Comparison of ENCODE assay signal across 18 cellular contexts in the genomic region with DNA sequence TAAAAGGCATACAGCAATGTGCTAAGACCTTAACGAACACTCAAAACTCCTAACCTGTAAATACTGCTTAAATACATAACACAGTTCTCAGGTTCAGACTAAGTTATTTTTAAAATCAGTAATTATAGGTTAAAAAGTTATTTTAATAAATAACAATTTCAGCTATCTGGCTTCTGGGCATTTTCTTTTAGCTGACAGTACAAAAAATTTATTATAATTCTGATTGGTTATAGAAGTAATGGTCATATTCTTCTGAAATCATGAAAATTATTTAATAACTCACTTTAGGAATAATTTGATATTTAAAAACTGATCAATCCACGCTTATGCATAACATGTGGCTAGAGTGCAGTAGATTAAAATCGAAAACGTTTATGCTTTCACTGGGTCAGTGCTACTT. TPM values are rescaled to one million over a fixed set of nuclear protein-coding genes. Genes with fewer than 3 reads are reported as not detected.
A peak's percentile ranks its signal among the peaks of the same experiment; 100 is the strongest.
DNase-seq lines count a peak whose midpoint lies in the region; ATAC-seq, FAIRE-seq and TF ChIP-seq lines count a peak whose summit lies in the region.
"Had no signal": no experiment of that assay in that cellular context is flagged by ENCODE, and none has a peak within 500 bp of the region (broad histone marks: within the 10 kb centered on the region; RNA-seq: fewer than 3 reads in every experiment).

No MANE protein-coding gene starts in this region.

- no peak overlapping the region for H3K14ac ChIP-seq in neuronal stem cell (ENCODE audit: low read length)

- H4K8ac ChIP-seq in neuronal stem cell (ENCODE audit: low read depth, low read length): no peak overlapping the region

- in situ Hi-C loops in SK-MEL-5 (cut with HindIII; ENCODE audit: low pct_unique_long_range_greater_than_20kb, low sequenced_read_pairs): no loop called here

- FAIRE-seq in kidney (lab: Jason Lieb, UNC): no peak
- FAIRE-seq: HepG2, HTR-8/SVneo had no signal

- no peaks in the 10 kb centered on the region for H3K79me1 ChIP-seq in neuronal stem cell (ENCODE audit: low read depth, low read length)

- no peak overlapping the region for H3K4ac ChIP-seq in neuronal stem cell (ENCODE audit: low read length)

- DNase-seq in DND-41 (no peak), Karpas-422 (no peak), SK-MEL-5 (ENCODE audit: low read depth, low spot score) (peak; percentile 9), neuronal stem cell (ENCODE audit: low spot score) (no peak), kidney (no peak)
- DNase-seq in stimulated activated naive CD8-positive, alpha-beta T cell treated with anti-CD3 and anti-CD28 coated beads, Interleukin-15, Interleukin-2, amounts not matched to agents 100 U/mL and 50 U/mL, for 24 hours: no peak
- no peak for DNase-seq in activated naive CD4-positive, alpha-beta T cell treated with anti-CD3 and anti-CD28 coated beads, Interleukin-2, amount 50 U/mL, for 72 hours (ENCODE audit: low spot score in 2 of 2)
- DNase-seq in activated CD8-positive, alpha-beta T cell treated with anti-CD3 and anti-CD28 coated beads for 36 hours: no peak
- DNase-seq: 8988T; AML-193; CD4-positive, CD25-positive, alpha-beta regulatory T cell; DMS53; GM23248; H7 had no signal

- no peak overlapping the region for H3K23ac ChIP-seq in neuronal stem cell (ENCODE audit: low read depth, low read length, poor library complexity)

- peak overlapping the region; percentile 80; the same call in 1 of the 2 replicates for H3K27ac ChIP-seq in DND-41 (ENCODE audit: low read length)
- H3K27ac ChIP-seq in Karpas-422 (ENCODE audit: low read length): peak overlapping the region; percentile 96
- no peak overlapping the region for H3K27ac ChIP-seq in neuronal stem cell (replicated peaks; ENCODE audit: low read length)
- no peak overlapping the region for H3K27ac ChIP-seq in kidney (ENCODE audit: low read depth in 2 of 2, low read length in 2 of 2)
- H3K27ac ChIP-seq: GM23248 had no signal

- no peaks in the 10 kb centered on the region for H3K9me2 ChIP-seq in Karpas-422 (replicated peaks; ENCODE audit: insufficient read depth, low read length)

- peaks cover 4 to 9% of the 10 kb centered on the region in 2 donors for H3K9me3 Mint-ChIP-seq in activated naive CD4-positive, alpha-beta T cell treated with anti-CD3 and anti-CD28 coated beads, Interleukin-2, amount 50 U/mL, for 72 hours
- no peaks in the 10 kb centered on the region for H3K9me3 Mint-ChIP-seq in activated CD8-positive, alpha-beta T cell treated with anti-CD3 and anti-CD28 coated beads for 36 hours

- no peaks in the 10 kb centered on the region for H3K27me3 Mint-ChIP-seq in activated CD8-positive, alpha-beta T cell treated with anti-CD3 and anti-CD28 coated beads for 36 hours
- H3K27me3 Mint-ChIP-seq: CD4-positive, CD25-positive, alpha-beta regulatory T cell had no signal

- TF ChIP-seq CTCF in DND-41 (IDR thresholded peaks at IDR 0.05; ENCODE audit: borderline replicate concordance, extremely low read depth, low read length, poor library complexity, severe bottlenecking): no peak
- TF ChIP-seq CTCF in kidney (IDR thresholded peaks at IDR 0.05; ENCODE audit: borderline replicate concordance, extremely low read depth, insufficient read depth): no peak
- no peak for TF ChIP-seq CTCF in activated CD8-positive, alpha-beta T cell treated with anti-CD3 and anti-CD28 coated beads for 36 hours (IDR thresholded peaks at IDR 0.05)

- no peak overlapping the region for H3K18ac ChIP-seq in neuronal stem cell (ENCODE audit: low read length)

- POLR2A ChIA-PET in activated CD8-positive, alpha-beta T cell treated with anti-CD3 and anti-CD28 coated beads for 36 hours (lab: Charles Lee): no interaction called here

- H3K27ac Mint-ChIP-seq in activated naive CD4-positive, alpha-beta T cell treated with anti-CD3 and anti-CD28 coated beads, Interleukin-2, amount 50 U/mL, for 72 hours: no peak overlapping the region
- H3K27ac Mint-ChIP-seq in activated CD8-positive, alpha-beta T cell treated with anti-CD3 and anti-CD28 coated beads for 36 hours: no peak overlapping the region
- H3K27ac Mint-ChIP-seq: CD4-positive, CD25-positive, alpha-beta regulatory T cell had no signal

- H3K4me3 ChIP-seq in DND-41 (ENCODE audit: low read depth in 1 of 2, low read length in 2 of 2) (no peak overlapping the region), Karpas-422 (ENCODE audit: low read length) (peak overlapping the region; percentile 50), neuronal stem cell (ENCODE audit: low read length in 2 of 2) (no peak overlapping the region), kidney (ENCODE audit: low read length in 2 of 2) (no peak overlapping the region)
- H3K4me3 ChIP-seq: BLaER1 treated with 17β-estradiol and CSF1 and Interleukin-3, amounts not matched to agents 10 nM and 100 nM; GM23248 had no signal

- peaks cover 19% of the 10 kb centered on the region for H3K36me3 ChIP-seq in DND-41 (ENCODE audit: insufficient read depth, low read length)
- H3K36me3 ChIP-seq in Karpas-422 (ENCODE audit: insufficient read depth, low read length): 0 out of 2 replicates have a peak, but pooled peaks cover 2% of the 10 kb centered on the region
- H3K36me3 ChIP-seq in neuronal stem cell (replicated peaks in 1 of 2; ENCODE audit: control insufficient read depth in 2 of 2, insufficient read depth in 2 of 2, low read length in 2 of 2): no peaks in the 10 kb centered on the region
- H3K36me3 ChIP-seq in kidney (ENCODE audit: control insufficient read depth in 1 of 2, insufficient read depth in 2 of 2, low read length in 2 of 2): no peaks in the 10 kb centered on the region

- H4K91ac ChIP-seq in neuronal stem cell (ENCODE audit: low read depth, low read length, poor library complexity): no peak overlapping the region

- CTCF ChIA-PET in activated CD8-positive, alpha-beta T cell treated with anti-CD3 and anti-CD28 coated beads for 36 hours (lab: Charles Lee): no interaction called here

- no CpG with 5 or more reads among the region's 4 CpGs for WGBS in neuronal stem cell (ENCODE audit: extremely low coverage in 2 of 2, insufficient read length in 2 of 2, insufficient replicate concordance in 1 of 2), 2 donors

- intact Hi-C loops in kidney (cut with DNase I): no loop called here
- intact Hi-C loops in activated CD8-positive, alpha-beta T cell treated with anti-CD3 and anti-CD28 coated beads for 36 hours (cut with micrococcal nuclease): no loop called here

- no peak overlapping the region for H2AK5ac ChIP-seq in neuronal stem cell (ENCODE audit: low read depth, low read length)

- H3K9me3 ChIP-seq in DND-41 (ENCODE audit: insufficient read depth, low read length, severe bottlenecking): peaks cover 13% of the 10 kb centered on the region
- no peaks in the 10 kb centered on the region for H3K9me3 ChIP-seq in Karpas-422 (ENCODE audit: low read length)
- H3K9me3 ChIP-seq in neuronal stem cell (replicated peaks in 1 of 2; ENCODE audit: control insufficient read depth in 2 of 2, insufficient read depth in 1 of 2, low read depth in 1 of 2, low read length in 2 of 2): no peaks in the 10 kb centered on the region
- H3K9me3 ChIP-seq in kidney (ENCODE audit: control insufficient read depth in 1 of 2, low read length in 2 of 2): no peaks in the 10 kb centered on the region

- H2BK5ac ChIP-seq in neuronal stem cell (ENCODE audit: low read length): no peak overlapping the region

- H3K27me3 ChIP-seq in DND-41 (ENCODE audit: insufficient read depth, low read length, poor library complexity) (no peaks in the 10 kb centered on the region), Karpas-422 (ENCODE audit: low read length) (no peaks in the 10 kb centered on the region), neuronal stem cell (ENCODE audit: control insufficient read depth in 3 of 3, insufficient read depth in 3 of 3, low read depth in 1 of 3, low read length in 3 of 3) (no peaks in the 10 kb centered on the region)
- H3K27me3 ChIP-seq: BLaER1 treated with 17β-estradiol and CSF1 and Interleukin-3, amounts not matched to agents 10 nM and 100 nM had no signal

- no peak overlapping the region for H2BK120ac ChIP-seq in neuronal stem cell (ENCODE audit: low read depth, low read length)

- no peaks in the 10 kb centered on the region for H3K36me3 Mint-ChIP-seq in activated naive CD4-positive, alpha-beta T cell treated with anti-CD3 and anti-CD28 coated beads, Interleukin-2, amount 50 U/mL, for 72 hours
- no peaks in the 10 kb centered on the region for H3K36me3 Mint-ChIP-seq in activated CD8-positive, alpha-beta T cell treated with anti-CD3 and anti-CD28 coated beads for 36 hours (ENCODE audit: low read depth)
- H3K36me3 Mint-ChIP-seq: CD4-positive, CD25-positive, alpha-beta regulatory T cell had no signal

- no peak overlapping the region for H2BK15ac ChIP-seq in neuronal stem cell (ENCODE audit: low read length)

- no peaks in the 10 kb centered on the region for H4K20me1 ChIP-seq in DND-41 (ENCODE audit: insufficient read depth, low read length)
- no peaks in the 10 kb centered on the region for H4K20me1 ChIP-seq in Karpas-422 (ENCODE audit: insufficient read depth, low read depth, low read length)

- H3K4me3 Mint-ChIP-seq in activated CD8-positive, alpha-beta T cell treated with anti-CD3 and anti-CD28 coated beads for 36 hours: no peak overlapping the region
- H3K4me3 Mint-ChIP-seq: CD4-positive, CD25-positive, alpha-beta regulatory T cell had no signal

- H3K79me2 ChIP-seq in DND-41 (ENCODE audit: insufficient read depth, low read length) (no peaks in the 10 kb centered on the region; the same call in 1 of the 2 replicates), Karpas-422 (ENCODE audit: low read length) (no peaks in the 10 kb centered on the region)

- H3K4me2 ChIP-seq in DND-41 (ENCODE audit: insufficient read depth, low read length) (no peak overlapping the region), Karpas-422 (ENCODE audit: low read depth, low read length, poor library complexity, severe bottlenecking) (peak overlapping the region; percentile 81), neuronal stem cell (ENCODE audit: insufficient read depth, low read length, poor library complexity, severe bottlenecking) (no peak overlapping the region)

- H3K4me1 ChIP-seq in DND-41 (ENCODE audit: insufficient read depth, low read length) (peaks cover 70% of the 10 kb centered on the region), Karpas-422 (ENCODE audit: low read length) (peaks cover 61% of the 10 kb centered on the region), neuronal stem cell (ENCODE audit: control insufficient read depth in 2 of 2, insufficient read depth in 1 of 2, low read depth in 1 of 2, low read length in 2 of 2) (peaks cover 0 to 9% of the 10 kb centered on the region in 2 donors), kidney (ENCODE audit: control insufficient read depth in 1 of 2, insufficient read depth in 1 of 2, low read depth in 1 of 2, low read length in 2 of 2) (no peaks in the 10 kb centered on the region)

- no peaks in the 10 kb centered on the region for H3K4me1 Mint-ChIP-seq in activated CD8-positive, alpha-beta T cell treated with anti-CD3 and anti-CD28 coated beads for 36 hours (ENCODE audit: low read depth)
- H3K4me1 Mint-ChIP-seq: CD4-positive, CD25-positive, alpha-beta regulatory T cell had no signal

- no peak overlapping the region for H2AFZ ChIP-seq in DND-41 (ENCODE audit: low read depth, low read length)
- peak overlapping the region; percentile 24; the same call in 1 of the 2 replicates for H2AFZ ChIP-seq in Karpas-422 (ENCODE audit: low read length)
- peak overlapping the region; percentile 48 for H2AFZ ChIP-seq in neuronal stem cell (ENCODE audit: low read length)
- H2AFZ ChIP-seq: GM23248 had no signal

- H2BK12ac ChIP-seq in neuronal stem cell (ENCODE audit: low read length): no peak overlapping the region

- H3K9ac ChIP-seq in DND-41 (ENCODE audit: low read depth, low read length) (no peak overlapping the region), Karpas-422 (ENCODE audit: low read length) (peak overlapping the region; percentile 64), neuronal stem cell (ENCODE audit: low read depth, low read length, poor library complexity) (no peak overlapping the region), kidney (ENCODE audit: low read length in 2 of 2) (no peak overlapping the region)
- H3K9ac ChIP-seq: GM23248 had no signal

- ATAC-seq in DND-41 (ENCODE audit: insufficient read depth, low read depth): no peak
- ATAC-seq in stimulated activated naive CD8-positive, alpha-beta T cell treated with anti-CD3 and anti-CD28 coated beads, Interleukin-15, Interleukin-2, amounts not matched to agents 100 U/mL and 50 U/mL, for 24 hours: no peak
- ATAC-seq in activated naive CD4-positive, alpha-beta T cell treated with anti-CD3 and anti-CD28 coated beads, Interleukin-2, amount 50 U/mL, for 72 hours: no peak
- no peak for ATAC-seq in activated CD8-positive, alpha-beta T cell treated with anti-CD3 and anti-CD28 coated beads for 36 hours
- ATAC-seq: HepG2 had no signal

RNA-seq across cellular contexts. Expression of a gene that starts 10.7 kb away (rescaled TPM):
- 20.8 and 47.3 TPM in 2 replicates for total RNA-seq in Karpas-422 (2014; rRNA removed; shearing (Covaris generic); ENCODE audit: low replicate concordance)
- not detected in 2 replicates for total RNA-seq in SK-MEL-5 (2014; rRNA removed; shearing (Covaris generic))
- polyA plus RNA-seq in SK-MEL-5 (2015; cell fraction: cytosol; rRNA removed): not detected in 2 replicates
- not detected in 2 replicates for polyA plus RNA-seq in SK-MEL-5 (2015; cell fraction: nucleus; rRNA removed)
- not detected for polyA plus RNA-seq in neuronal stem cell (2013, experiment 1 of 2)
- not detected for polyA plus RNA-seq in neuronal stem cell (2013, experiment 2 of 2)
- 6.2 TPM for total RNA-seq in kidney
- 0.34 TPM for polyA plus RNA-seq in kidney (ENCODE audit: insufficient read depth, low read depth, low replicate concordance)
- total RNA-seq in activated naive CD4-positive, alpha-beta T cell treated with anti-CD3 and anti-CD28 coated beads, Interleukin-2, amount 50 U/mL, for 72 hours: under 1 TPM in 1 of 2 donors, not detected in 1; 0.09 TPM
- total RNA-seq in activated CD8-positive, alpha-beta T cell treated with anti-CD3 and anti-CD28 coated beads for 36 hours: under 1 TPM in 1 of 2 experiments, not detected in 1; 0.23 TPM
- total RNA-seq: Daoy, GM23248, H7, HepG2 had no signal
- polyA plus RNA-seq: GM23248, HepG2 had no signal

Comparison
In these comparisons a context has a peak if more than half of its experiments do, and no peak if none do; other contexts are left out.
1. H3K27ac ChIP-seq: peak in DND-41 (single experiment) and Karpas-422 (single experiment); none in neuronal stem cell (single experiment) and kidney (0 of 2).